8 cellular contexts compared by ENCODE assay signal in the genomic region with DNA sequence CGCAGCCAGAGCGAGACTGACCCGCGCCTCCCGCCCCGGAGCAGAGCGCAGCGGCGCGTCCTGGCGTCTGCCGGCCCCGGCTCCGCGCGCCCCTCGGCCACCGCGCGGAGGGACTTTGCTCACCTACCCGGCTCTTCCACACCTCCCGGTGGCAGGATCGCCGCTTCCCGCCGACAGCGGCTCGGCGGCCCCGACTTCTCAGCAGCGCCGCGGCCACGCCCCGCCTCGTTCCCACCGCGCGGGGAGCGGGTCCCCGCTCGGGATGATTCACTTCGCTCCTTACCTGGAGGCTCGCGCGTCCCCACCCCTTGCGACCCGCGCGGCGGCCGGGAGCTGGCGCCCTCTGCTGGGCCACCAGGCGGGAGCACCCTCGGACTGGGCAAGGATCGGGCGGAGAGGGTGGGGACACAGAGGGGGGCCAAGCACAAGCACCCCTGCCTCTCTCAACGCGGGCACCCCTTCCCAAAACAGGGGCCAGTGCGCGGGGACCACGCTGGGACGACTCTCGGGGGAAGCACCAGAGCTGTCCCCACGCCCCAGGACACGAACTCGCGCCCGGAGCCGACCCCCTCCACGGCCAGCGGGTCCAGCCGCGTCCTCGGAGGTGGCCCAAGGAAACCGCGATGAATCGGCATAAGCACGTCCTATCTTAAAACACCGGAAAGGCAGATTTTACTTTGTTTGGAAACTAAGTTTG.
DNase-seq lines count a peak whose midpoint lies in the region; ATAC-seq, FAIRE-seq and TF ChIP-seq lines count a peak whose summit lies in the region.

No MANE protein-coding gene starts in this region.

- H3K27me3 ChIP-seq in heart right ventricle (no peaks in the 10 kb centered on the region), prostate gland (replicated peaks; ENCODE audit: insufficient read depth) (no peaks in the 10 kb centered on the region)

- peak; percentile 93 for FAIRE-seq in urothelium cell line (lab: Jason Lieb, UNC)

- peak overlapping the region; percentile 59 for H3K9ac ChIP-seq in SK-N-MC (ENCODE audit: insufficient read length)

- no peaks in the 10 kb centered on the region for H3K36me3 Mint-ChIP-seq in activated naive CD8-positive, alpha-beta T cell

- peak; percentile 90 for ATAC-seq in GM21825 (IDR thresholded peaks at IDR 0.05; ENCODE audit: unreplicated experiment)
- ATAC-seq in heart right ventricle: peak; percentile 87 to 95 (median 92)

- H3K4me3 Mint-ChIP-seq in activated naive CD8-positive, alpha-beta T cell: peak overlapping the region; percentile 82

- peaks cover 39% of the 10 kb centered on the region for H3K4me1 Mint-ChIP-seq in activated naive CD8-positive, alpha-beta T cell (ENCODE audit: low read depth)

- no peaks in the 10 kb centered on the region for H3K9me3 Mint-ChIP-seq in activated naive CD8-positive, alpha-beta T cell (ENCODE audit: low read depth)

- intact Hi-C loops in heart right ventricle (cut with DNase I) (loop anchor here in 9 of 10 donors (2.0 to 10.0 kb wide), 14 partner anchors 91 to 269 kb away; partner anchors contain the start of gene SVIL (in 5 of the 9)), prostate gland (cut with DNase I) (loop anchor here (2.0 to 10.0 kb wide), 4 partner anchors 59 to 221 kb away; no protein-coding TSS in a partner anchor)

- H3K36me3 ChIP-seq in SK-N-MC (ENCODE audit: insufficient read depth, low read length) (no peaks in the 10 kb centered on the region), heart right ventricle (no peaks in the 10 kb centered on the region), prostate gland (no peaks in the 10 kb centered on the region)

- no peaks in the 10 kb centered on the region for H3K9me3 ChIP-seq in SK-N-MC (ENCODE audit: low read depth, low read length)
- no peaks in the 10 kb centered on the region for H3K9me3 ChIP-seq in heart right ventricle
- H3K9me3 ChIP-seq in prostate gland: no peaks in the 10 kb centered on the region

- TF ChIP-seq CTCF in heart right ventricle (IDR thresholded peaks at IDR 0.05): peak; percentile 90 to 98 (median 95)
- peak; percentile 89 to 99 (median 94) for TF ChIP-seq CTCF in prostate gland (IDR thresholded peaks at IDR 0.05)

- 0% methylated on average over 61 to 80 of the region's 80 CpGs for WGBS in heart right ventricle, 2 donors
- under 1% methylated on average over 76 of the region's 80 CpGs for WGBS in prostate gland

- peak overlapping the region; percentile 80 for H3K4me3 ChIP-seq in SK-N-MC
- H3K4me3 ChIP-seq in heart right ventricle: peak overlapping the region; percentile 73 to 97 (median 90)
- H3K4me3 ChIP-seq in prostate gland: peak overlapping the region; percentile 79 to 86

- no peaks in the 10 kb centered on the region for H3K27me3 Mint-ChIP-seq in activated naive CD8-positive, alpha-beta T cell

- H3K27ac Mint-ChIP-seq in activated naive CD8-positive, alpha-beta T cell: no peak overlapping the region

- peak; percentile 59 for DNase-seq in EL
- peak; percentile 45 for DNase-seq in LHCN-M2 (ENCODE audit: low read depth)
- no peak for DNase-seq in SK-N-MC (ENCODE audit: low read depth, low spot score)
- DNase-seq in heart right ventricle: peak; percentile 85 to 86
- DNase-seq in prostate gland (ENCODE audit: low spot score): peak; percentile 90
- peak; percentile 94 for DNase-seq in urothelium cell line (ENCODE audit: low spot score)

- H3K4me1 ChIP-seq in heart right ventricle (peaks cover 5 to 35% (median 21%) of the 10 kb centered on the region in 9 donors), prostate gland (replicated peaks) (no peaks in the 10 kb centered on the region)

- peak; percentile 84 for TF ChIP-seq POLR2A in prostate gland (IDR thresholded peaks at IDR 0.05)

- H3K27ac ChIP-seq in SK-N-MC: no peak overlapping the region
- peak overlapping the region; percentile 93 to 99 (median 97) for H3K27ac ChIP-seq in heart right ventricle
- peak overlapping the region; percentile 95 for H3K27ac ChIP-seq in prostate gland
